13 cellular contexts compared by ENCODE assay signal in the genomic region with DNA sequence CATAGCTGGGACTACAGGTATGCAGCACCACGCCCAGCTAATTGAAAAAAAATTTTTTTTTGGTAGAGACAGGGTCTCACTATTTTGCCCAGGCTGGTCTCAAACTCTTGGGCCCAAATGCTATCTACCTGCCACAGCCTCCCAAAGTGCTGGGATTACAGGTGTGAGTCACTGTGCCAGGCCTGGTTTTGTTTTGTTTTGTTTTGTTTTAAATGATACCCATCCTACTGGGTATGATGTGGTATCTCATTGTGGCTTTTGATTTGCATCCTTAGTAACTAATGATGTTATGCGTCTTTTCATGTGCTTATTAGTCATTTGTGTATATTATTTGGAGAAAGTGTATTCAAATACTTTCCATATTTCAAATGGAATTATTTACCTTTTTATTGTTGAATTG.
DNase-seq lines count a peak whose midpoint lies in the region; ATAC-seq and FAIRE-seq lines count a peak whose summit lies in the region.
"Had no signal": no experiment of that assay in that cellular context is flagged by ENCODE, and none has a peak within 500 bp of the region (broad histone marks: within the 10 kb centered on the region; RNA-seq: fewer than 3 reads in every experiment).

No MANE protein-coding gene starts in this region.

- no peak overlapping the region for H3K4me3 Mint-ChIP-seq in activated T-cell treated with anti-CD3 and anti-CD28 coated beads, Interleukin-2, amount 50 U/mL, for 72 hours
- H3K4me3 Mint-ChIP-seq in stimulated activated naive B cell treated with anti-CD40 and anti-IgM and Interleukin-4, amounts not matched to agents 10 μg/mL and 1 μg/mL and 100 μg/mL, for 72 hours: no peak overlapping the region
- H3K4me3 Mint-ChIP-seq: CD4-positive, alpha-beta T cell; HFFc6 had no signal

- H3K4me1 Mint-ChIP-seq in activated T-cell treated with anti-CD3 and anti-CD28 coated beads, Interleukin-2, amount 50 U/mL, for 72 hours (ENCODE audit: low read depth): no peaks in the 10 kb centered on the region
- peaks cover 2 to 12% of the 10 kb centered on the region in 2 donors for H3K4me1 Mint-ChIP-seq in stimulated activated naive B cell treated with anti-CD40 and anti-IgM and Interleukin-4, amounts not matched to agents 10 μg/mL and 1 μg/mL and 100 μg/mL, for 72 hours

- no peak overlapping the region for H3K27ac Mint-ChIP-seq in activated T-cell treated with anti-CD3 and anti-CD28 coated beads, Interleukin-2, amount 50 U/mL, for 72 hours
- peak overlapping the region; percentile 9 for H3K27ac Mint-ChIP-seq in stimulated activated naive B cell treated with anti-CD40 and anti-IgM and Interleukin-4, amounts not matched to agents 10 μg/mL and 1 μg/mL and 100 μg/mL, for 72 hours
- H3K27ac Mint-ChIP-seq: CD4-positive, alpha-beta T cell; HFFc6 had no signal

- no peak for FAIRE-seq in HTR-8/SVneo (lab: Jason Lieb, UNC)

- peak; percentile 25 to 32 for ATAC-seq in activated T-cell treated with anti-CD3 and anti-CD28 coated beads, Interleukin-2, amount 50 U/mL, for 72 hours (replicated peaks in 1 of 2)
- ATAC-seq in stimulated activated naive B cell treated with anti-CD40 and anti-IgM and Interleukin-4, amounts not matched to agents 10 μg/mL and 1 μg/mL and 100 μg/mL, for 72 hours (replicated peaks): no peak
- ATAC-seq in GM18519 (IDR thresholded peaks at IDR 0.05; ENCODE audit: low FRiP score, unreplicated experiment): no peak

- no peaks in the 10 kb centered on the region for H3K9me3 Mint-ChIP-seq in activated T-cell treated with anti-CD3 and anti-CD28 coated beads, Interleukin-2, amount 50 U/mL, for 72 hours
- no peaks in the 10 kb centered on the region for H3K9me3 Mint-ChIP-seq in stimulated activated naive B cell treated with anti-CD40 and anti-IgM and Interleukin-4, amounts not matched to agents 10 μg/mL and 1 μg/mL and 100 μg/mL, for 72 hours
- H3K9me3 Mint-ChIP-seq: CD4-positive, alpha-beta T cell; HFFc6 had no signal

- no peaks in the 10 kb centered on the region for H3K27me3 Mint-ChIP-seq in activated T-cell treated with anti-CD3 and anti-CD28 coated beads, Interleukin-2, amount 50 U/mL, for 72 hours (ENCODE audit: low read depth)
- H3K27me3 Mint-ChIP-seq in stimulated activated naive B cell treated with anti-CD40 and anti-IgM and Interleukin-4, amounts not matched to agents 10 μg/mL and 1 μg/mL and 100 μg/mL, for 72 hours: no peaks in the 10 kb centered on the region
- H3K27me3 Mint-ChIP-seq: CD4-positive, alpha-beta T cell had no signal

- no peak for DNase-seq in activated T-cell treated with anti-CD3 and anti-CD28 coated beads, Interleukin-2, amount 50 U/mL, for 72 hours
- DNase-seq in activated T-cell treated with anti-CD3 and anti-CD28 coated beads for 4 hours (no peak), M059J (ENCODE audit: low read depth) (peak; percentile 34), amniotic epithelial cell (ENCODE audit: low read depth) (peak; percentile 32), HTR-8/SVneo (ENCODE audit: insufficient read length, low spot score) (no peak)
- no peak for DNase-seq in stimulated activated naive B cell treated with anti-CD40 and anti-IgM and Interleukin-4, amounts not matched to agents 10 μg/mL and 1 μg/mL and 100 μg/mL, for 72 hours
- DNase-seq: ACHN; Calu3; CD4-positive, alpha-beta T cell; DMS 273 treated with DMSO at 0.1 percent for 48 hours; HCEC 1CT; HFFc6 had no signal

- peaks cover 3 to 6% of the 10 kb centered on the region in 2 donors for H3K36me3 Mint-ChIP-seq in activated T-cell treated with anti-CD3 and anti-CD28 coated beads, Interleukin-2, amount 50 U/mL, for 72 hours (ENCODE audit: insufficient read depth in 2 of 2)
- H3K36me3 Mint-ChIP-seq in stimulated activated naive B cell treated with anti-CD40 and anti-IgM and Interleukin-4, amounts not matched to agents 10 μg/mL and 1 μg/mL and 100 μg/mL, for 72 hours: peaks cover 33 to 50% of the 10 kb centered on the region in 2 donors

Comparison
In these comparisons a context has a peak if more than half of its experiments do, and no peak if none do; other contexts are left out.
1. ATAC-seq: peak in activated T-cell treated with anti-CD3 and anti-CD28 coated beads, Interleukin-2, amount 50 U/mL, for 72 hours (2 of 2); none in stimulated activated naive B cell treated with anti-CD40 and anti-IgM and Interleukin-4, amounts not matched to agents 10 μg/mL and 1 μg/mL and 100 μg/mL, for 72 hours (0 of 2) and GM18519 (single experiment).
2. DNase-seq: peak in M059J (single experiment) and amniotic epithelial cell (single experiment); none in activated T-cell treated with anti-CD3 and anti-CD28 coated beads, Interleukin-2, amount 50 U/mL, for 72 hours (0 of 2), activated T-cell treated with anti-CD3 and anti-CD28 coated beads for 4 hours (single experiment), stimulated activated naive B cell treated with anti-CD40 and anti-IgM and Interleukin-4, amounts not matched to agents 10 μg/mL and 1 μg/mL and 100 μg/mL, for 72 hours (single experiment) and HTR-8/SVneo (single experiment).